ENCODE assay signal across 1 cellular context in genomic region chr1:109389638-109390341, GRCh38.
TF ChIP-seq lines count a peak whose summit lies in the region.

No MANE protein-coding gene starts in this region.

TF ChIP-seq in K562, 482 proteins besides CTCF, POLR2A, EP300 and RAD21 (continued from another document and continues in another):
- TF ChIP-seq TAL1 (IDR thresholded peaks at IDR 0.05) (peak; percentile 42), MYC (IDR thresholded peaks at IDR 0.05; ENCODE audit: low read depth, low read length) (peak; percentile 64), MYC (CRISPR knock-in tag; IDR thresholded peaks at IDR 0.05; ENCODE audit: borderline replicate concordance, low read depth) (no peak), TOE1 (IDR thresholded peaks at IDR 0.05; ENCODE audit: borderline replicate concordance) (peak; percentile 52), TOE1 (CRISPR knock-in tag; IDR thresholded peaks at IDR 0.05; ENCODE audit: borderline replicate concordance, low read depth) (no peak), MLLT1 (IDR thresholded peaks at IDR 0.05) (peak; percentile 82 to 95), NCOA1 (IDR thresholded peaks at IDR 0.05; ENCODE audit: low read depth) (peak; percentile 85), ZBTB8A (IDR thresholded peaks at IDR 0.05; ENCODE audit: partially characterized antibody) (no peak), HNRNPL (IDR thresholded peaks at IDR 0.05; ENCODE audit: low read depth, low read length) (no peak), NFYB (IDR thresholded peaks at IDR 0.05; ENCODE audit: extremely low read depth, insufficient read length) (no peak), TBP (optimal IDR thresholded peaks at IDR 0.05; ENCODE audit: low read depth, low read length) (peak; percentile 84), ZNF398 (CRISPR knock-in tag; IDR thresholded peaks at IDR 0.05) (no peak), NFATC3 (IDR thresholded peaks at IDR 0.05) (peak; percentile 81), HDAC6 (IDR thresholded peaks at IDR 0.05; ENCODE audit: low read depth, low read length) (no peak), RBM39 (optimal IDR thresholded peaks at IDR 0.05; ENCODE audit: low read depth, low read length) (no peak), JUND (IDR thresholded peaks at IDR 0.05; ENCODE audit: borderline replicate concordance, low read depth, low read length) (peak; percentile 93), JUND (tag; IDR thresholded peaks at IDR 0.05; ENCODE audit: borderline replicate concordance, low read depth, low read length) (peak; percentile 83; the same call in 2 of the 3 replicates), C11orf30 (IDR thresholded peaks at IDR 0.05; ENCODE audit: low read depth) (peak; percentile 89), ZNF668 (CRISPR knock-in tag; IDR thresholded peaks at IDR 0.05) (no peak), ZBTB7A (IDR thresholded peaks at IDR 0.05; ENCODE audit: borderline replicate concordance, control insufficient read depth, low read depth, low read length) (no peak), PCBP2 (IDR thresholded peaks at IDR 0.05; ENCODE audit: low read depth, low read length, poor library complexity, severe bottlenecking) (no peak), POLR2AphosphoS2 (IDR thresholded peaks at IDR 0.05; ENCODE audit: low read length) (no peak), SAFB2 (IDR thresholded peaks at IDR 0.05; ENCODE audit: borderline replicate concordance, low read depth, low read length, severe bottlenecking) (no peak), NFXL1 (CRISPR knock-in tag; IDR thresholded peaks at IDR 0.05) (no peak), MIER1 (IDR thresholded peaks at IDR 0.05; ENCODE audit: low read depth) (no peak; the same call in 1 of the 2 replicates), ADNP (tag; IDR thresholded peaks at IDR 0.05) (no peak), ZBTB11 (CRISPR knock-in tag; IDR thresholded peaks at IDR 0.05) (0 out of 6 replicates have a peak, but pooled peaks of 1 of the 3 experiments have one; percentile 15), KLF1 (tag; IDR thresholded peaks at IDR 0.05) (no peak), KAT8 (IDR thresholded peaks at IDR 0.05; ENCODE audit: low read depth) (no peak), DLX4 (CRISPR knock-in tag; IDR thresholded peaks at IDR 0.05) (no peak), ZNF561 (CRISPR knock-in tag; conservative IDR thresholded peaks at IDR 0.05) (no peak), CHD1 (IDR thresholded peaks at IDR 0.05; ENCODE audit: low read length) (peak; percentile 77), CTBP1 (IDR thresholded peaks at IDR 0.05; ENCODE audit: borderline replicate concordance) (peak; percentile 86; the same call in 1 of the 2 replicates), MAFK (IDR thresholded peaks at IDR 0.05; ENCODE audit: low read length) (peak; percentile 75), SNIP1 (IDR thresholded peaks at IDR 0.05; ENCODE audit: low read depth) (peak; percentile 56; the same call in 1 of the 2 replicates), FIP1L1 (IDR thresholded peaks at IDR 0.05; ENCODE audit: low read depth, low read length, poor library complexity, severe bottlenecking) (no peak), ZNF445 (CRISPR knock-in tag; IDR thresholded peaks at IDR 0.05; ENCODE audit: low read depth) (no peak), THAP12 (CRISPR knock-in tag; IDR thresholded peaks at IDR 0.05) (no peak), HDGF (IDR thresholded peaks at IDR 0.05) (0 out of 2 replicates have a peak, but pooled peaks have one; percentile 24), ZNF311 (CRISPR knock-in tag; IDR thresholded peaks at IDR 0.05) (no peak), ZNF146 (CRISPR knock-in tag; IDR thresholded peaks at IDR 0.05; ENCODE audit: unreplicated experiment) (no peak), ZNF175 (CRISPR knock-in tag; IDR thresholded peaks at IDR 0.05; ENCODE audit: low read depth) (peak; percentile 22; the same call in 1 of the 2 replicates), CBFB (CRISPR knock-in tag; IDR thresholded peaks at IDR 0.05) (no peak), GABPA (tag; conservative IDR thresholded peaks at IDR 0.05; ENCODE audit: low read depth) (no peak; the same call in 1 of the 2 replicates), BRD4 (IDR thresholded peaks at IDR 0.05) (0 out of 2 replicates have a peak, but pooled peaks have one; percentile 39), HDAC8 (tag; IDR thresholded peaks at IDR 0.05) (no peak), NR3C1 (CRISPR knock-in tag; IDR thresholded peaks at IDR 0.05) (no peak), NCOA2 (IDR thresholded peaks at IDR 0.05; ENCODE audit: partially characterized antibody in 2 of 2) (no peak), MAFF (IDR thresholded peaks at IDR 0.05; ENCODE audit: low read length) (peak; percentile 88), NR0B1 (IDR thresholded peaks at IDR 0.05; ENCODE audit: partially characterized antibody) (no peak), ZNF584 (CRISPR knock-in tag; IDR thresholded peaks at IDR 0.05; ENCODE audit: low read depth) (peak; percentile 51; the same call in 1 of the 2 replicates), HDAC1 (IDR thresholded peaks at IDR 0.05) (peak in 1 of 2 experiments; percentile 94; a peak in 2 of 4 replicates), NCOR1 (IDR thresholded peaks at IDR 0.05) (peak; percentile 78), GTF2E2 (tag; IDR thresholded peaks at IDR 0.05) (peak; percentile 94), ARHGAP35 (IDR thresholded peaks at IDR 0.05; ENCODE audit: partially characterized antibody) (no peak), SRSF1 (IDR thresholded peaks at IDR 0.05; ENCODE audit: low read depth, low read length) (no peak), ELF1 (tag; IDR thresholded peaks at IDR 0.05) (no peak; the same call in 1 of the 2 replicates), ZNF12 (CRISPR knock-in tag; IDR thresholded peaks at IDR 0.05) (no peak), CHCHD3 (CRISPR knock-in tag; IDR thresholded peaks at IDR 0.05) (no peak), ZNF586 (CRISPR knock-in tag; conservative IDR thresholded peaks at IDR 0.05) (no peak), GATAD2A (IDR thresholded peaks at IDR 0.05) (peak; percentile 94), ARID4B (CRISPR knock-in tag; IDR thresholded peaks at IDR 0.05) (no peak), ZNF232 (CRISPR knock-in tag; IDR thresholded peaks at IDR 0.05) (no peak), KAT2B (IDR thresholded peaks at IDR 0.05; ENCODE audit: low read depth, low read length) (no peak)
